Comparison of ENCODE assay signal across 21 cellular contexts in the genomic region with DNA sequence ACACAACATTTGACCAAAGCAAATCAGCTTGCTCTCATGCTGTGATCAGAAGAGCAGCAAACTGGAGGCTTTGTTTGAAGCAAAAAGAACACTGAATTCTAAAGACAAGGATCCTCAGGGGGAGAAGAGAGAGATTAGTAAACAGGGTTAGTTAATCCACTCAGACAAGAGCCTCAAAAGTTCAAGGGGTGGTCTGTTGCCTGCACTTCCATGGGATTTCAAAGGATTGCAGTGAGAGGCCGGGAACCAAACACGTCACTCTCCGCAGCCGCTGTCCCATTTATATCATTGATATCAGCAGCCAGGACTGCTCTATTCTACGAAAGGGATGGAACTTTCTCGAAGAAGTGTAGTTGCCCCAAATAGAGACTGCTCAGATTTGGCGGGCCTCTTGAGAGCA.
DNase-seq lines count a peak whose midpoint lies in the region; ATAC-seq and TF ChIP-seq lines count a peak whose summit lies in the region.
"Had no signal": no experiment of that assay in that cellular context is flagged by ENCODE, and none has a peak within 500 bp of the region (broad histone marks: within the 10 kb centered on the region; RNA-seq: fewer than 3 reads in every experiment).

No MANE protein-coding gene starts in this region.

- DNase-seq in adipocyte (ENCODE audit: low read depth) (no peak), right cardiac atrium (peak; percentile 42 to 70 (median 61)), retina (peak; percentile 49), dorsolateral prefrontal cortex (no peak)
- DNase-seq: activated CD4-positive, CD25-positive, alpha-beta regulatory T cell treated with anti-CD3 and anti-CD28 coated beads, Interleukin-2, amount 50 U/mL, for 72 hours; activated CD8-positive, alpha-beta T cell treated with anti-CD3 and anti-CD28 coated beads for 36 hours; C1 segment of cervical spinal cord; central memory CD4-positive, alpha-beta T cell; DMS79 treated with DMSO at 0.1 percent for 48 hours; lower lobe of right lung; NCI-H1092 treated with DMSO at 0.1 percent for 48 hours; NCI-H187; NCI-H526; right lobe of liver; SIG-M5; stimulated activated CD4-positive, alpha-beta T cell treated with anti-CD3 and anti-CD28 coated beads, Interleukin-4, amount 100 ng/mL, for 4 hours had no signal

- H3K4me1 ChIP-seq in HUES64 (ENCODE audit: insufficient read depth, low read length) (peaks cover 30% of the 10 kb centered on the region), adipocyte (ENCODE audit: control insufficient read depth, insufficient read depth, low read length) (peaks cover 33% of the 10 kb centered on the region), right cardiac atrium (ENCODE audit: control insufficient read depth, insufficient read depth, low read length) (peaks cover 2% of the 10 kb centered on the region)
- H3K4me1 ChIP-seq: right lobe of liver had no signal

- H3K27me3 ChIP-seq in HUES64 (ENCODE audit: insufficient read depth, low read length): no peaks in the 10 kb centered on the region
- no peaks in the 10 kb centered on the region for H3K27me3 ChIP-seq in adipocyte (replicated peaks; ENCODE audit: control insufficient read depth, insufficient read depth, low read length)
- H3K27me3 ChIP-seq in right cardiac atrium (ENCODE audit: control insufficient read depth, insufficient read depth): no peaks in the 10 kb centered on the region
- H3K27me3 ChIP-seq in dorsolateral prefrontal cortex: peaks cover 0 to 16% (median 0%) of the 10 kb centered on the region in 45 donors
- H3K27me3 ChIP-seq: right lobe of liver had no signal

- ATAC-seq in right cardiac atrium (peak; percentile 72 to 78), GM21737 (IDR thresholded peaks at IDR 0.05; ENCODE audit: unreplicated experiment) (no peak), HG03439 (IDR thresholded peaks at IDR 0.05; ENCODE audit: unreplicated experiment) (no peak)
- ATAC-seq: activated CD8-positive, alpha-beta T cell treated with anti-CD3 and anti-CD28 coated beads for 36 hours; lower lobe of right lung; Panc1; right lobe of liver; stimulated activated memory B cell treated with anti-CD40 and anti-IgM and Interleukin-4, amounts not matched to agents 10 μg/mL and 1 μg/mL and 100 μg/mL, for 72 hours had no signal

- WGBS in HUES64: 50% methylated on average over 7 of the region's 7 CpGs
- 27% methylated on average over 7 of the region's 7 CpGs for WGBS in right cardiac atrium

- H3K27ac ChIP-seq in HUES64 (ENCODE audit: low read depth, low read length) (peak overlapping the region; percentile 66; the same call in 1 of the 2 replicates), right cardiac atrium (ENCODE audit: low read length) (no peak overlapping the region), dorsolateral prefrontal cortex (no peak overlapping the region)
- H3K27ac ChIP-seq: lower lobe of right lung, right lobe of liver had no signal

- intact Hi-C loops in right cardiac atrium (cut with DNase I) (no loop called here), dorsolateral prefrontal cortex (cut with DNase I) (no loop called here)

- no peak for TF ChIP-seq CTCF in dorsolateral prefrontal cortex (IDR thresholded peaks at IDR 0.05 in 54 of 56, conservative IDR thresholded peaks at IDR 0.05 in 2 of 56; ENCODE audit: low read depth in 1 of 56, partially characterized antibody in 56 of 56)

- no peaks in the 10 kb centered on the region for H3K36me3 ChIP-seq in HUES64 (ENCODE audit: insufficient read depth, low read length)
- no peaks in the 10 kb centered on the region for H3K36me3 ChIP-seq in adipocyte (ENCODE audit: control insufficient read depth, insufficient read depth, low read length, severe bottlenecking)
- H3K36me3 ChIP-seq: lower lobe of right lung, right lobe of liver had no signal

- H3K9ac ChIP-seq in HUES64 (ENCODE audit: low read depth, low read length) (no peak overlapping the region), adipocyte (ENCODE audit: low read length) (peak overlapping the region; percentile 11)

- H3K4me3 ChIP-seq in HUES64 (ENCODE audit: low read length): no peak overlapping the region
- no peak overlapping the region for H3K4me3 ChIP-seq in adipocyte (ENCODE audit: low read length)
- H3K4me3 ChIP-seq in right cardiac atrium (ENCODE audit: low read length): no peak overlapping the region
- H3K4me3 ChIP-seq in dorsolateral prefrontal cortex: no peak overlapping the region
- H3K4me3 ChIP-seq: lower lobe of right lung, right lobe of liver had no signal

- peaks cover 7% of the 10 kb centered on the region; the same call in 1 of the 2 replicates for H3K9me3 ChIP-seq in HUES64 (ENCODE audit: insufficient read depth, low read depth, low read length)
- H3K9me3 ChIP-seq in adipocyte (ENCODE audit: control insufficient read depth, low read length): no peaks in the 10 kb centered on the region
- no peaks in the 10 kb centered on the region for H3K9me3 ChIP-seq in right cardiac atrium (ENCODE audit: control insufficient read depth, low read length)
- H3K9me3 ChIP-seq: lower lobe of right lung, right lobe of liver had no signal

Comparison
In these comparisons a context has a peak if more than half of its experiments do, and no peak if none do; other contexts are left out.
1. DNase-seq: peak in right cardiac atrium (3 of 3) and retina (single experiment); none in adipocyte (single experiment) and dorsolateral prefrontal cortex (0 of 10).
2. ATAC-seq: peak in right cardiac atrium (2 of 2); none in GM21737 (single experiment) and HG03439 (single experiment).